Comparison of ENCODE assay signal across 1 cellular context in genomic region chr3:63896332-63897034, GRCh38.
TF ChIP-seq lines count a peak whose summit lies in the region.

No MANE protein-coding gene starts in this region.

TF ChIP-seq in IMR-90, 13 proteins besides CTCF, POLR2A, EP300 and RAD21:
- TF ChIP-seq MXI1 (IDR thresholded peaks at IDR 0.05; ENCODE audit: borderline replicate concordance, low read depth, low read length), result no peak
- no peak for TF ChIP-seq USF2 (IDR thresholded peaks at IDR 0.05; ENCODE audit: low read depth, low read length)
TF ChIP-seq in IMR-90: peak in this region for 0.
